In genomic region chr7:44995555-44996493, GRCh38 we compare ENCODE assay signal across 14 cellular contexts. TPM values are rescaled to one million over a fixed set of nuclear protein-coding genes. Genes with fewer than 3 reads are reported as not detected.
DNase-seq lines count a peak whose midpoint lies in the region; ATAC-seq and TF ChIP-seq lines count a peak whose summit lies in the region.
"Had no signal": no experiment of that assay in that cellular context is flagged by ENCODE, and none has a peak within 500 bp of the region (broad histone marks: within the 10 kb centered on the region; RNA-seq: fewer than 3 reads in every experiment).

No MANE protein-coding gene starts in this region.

- H3K4me2 ChIP-seq in neural progenitor cell, result no peak overlapping the region

- peaks cover 12% of the 10 kb centered on the region for H3F3A ChIP-seq in neural progenitor cell (ENCODE audit: low read depth)

- peaks cover 49% of the 10 kb centered on the region for H3K4me1 Mint-ChIP-seq in activated CD4-positive, alpha-beta T cell treated with anti-CD3 and anti-CD28 coated beads, Interleukin-2, amount 10 ng/mL, durations not matched to agents 7 days and 5 days
- H3K4me1 Mint-ChIP-seq in activated T-cell treated with anti-CD3 and anti-CD28 coated beads, Interleukin-2, amount 50 U/mL, for 4 hours (ENCODE audit: low read depth), result peaks cover 35% of the 10 kb centered on the region
- peaks cover 6% of the 10 kb centered on the region for H3K4me1 Mint-ChIP-seq in neural progenitor cell

- DNase-seq in activated CD4-positive, alpha-beta T cell treated with anti-CD3 and anti-CD28 coated beads, Interleukin-2, amount 10 ng/mL, durations not matched to agents 7 days and 5 days, result no peak
- DNase-seq in activated CD4-positive, alpha-beta T cell treated with anti-CD3 and anti-CD28 coated beads, Interleukin-2, amount 50 U/mL, for 48 hours, result no peak
- no peak for DNase-seq in activated T-cell treated with anti-CD3 and anti-CD28 coated beads, Interleukin-2, amount 50 U/mL, for 4 hours
- no peak for DNase-seq in neural progenitor cell (ENCODE audit: low spot score)
- no peak for DNase-seq in G401 (ENCODE audit: low spot score)
- no peak for DNase-seq in CD1c-positive myeloid dendritic cell (ENCODE audit: extremely low spot score)
- no peak for DNase-seq in AG08396 (ENCODE audit: low spot score)
- DNase-seq: anterior cingulate cortex; head of caudate nucleus; left ventricle myocardium inferior; stimulated activated CD4-positive, alpha-beta T cell treated with anti-CD3 and anti-CD28 coated beads, Interleukin-2, amount 100 ng/mL, for 24 hours had no signal

- no peaks in the 10 kb centered on the region for H3K9me3 ChIP-seq in neural progenitor cell (ENCODE audit: low read depth)
- H3K9me3 ChIP-seq: left ventricle myocardium inferior had no signal

- POLR2A ChIA-PET in activated CD4-positive, alpha-beta T cell treated with anti-CD3 and anti-CD28 coated beads, Interleukin-2, amount 10 ng/mL, durations not matched to agents 7 days and 5 days (lab: Charles Lee), result interaction anchor here (0.6 kb wide), 1 partner anchor 17 kb away, joined by 3 read pairs; the partner anchor contains the start of gene MYO1G

- H3K27ac Mint-ChIP-seq in activated CD4-positive, alpha-beta T cell treated with anti-CD3 and anti-CD28 coated beads, Interleukin-2, amount 10 ng/mL, durations not matched to agents 7 days and 5 days, result peak overlapping the region; percentile 80
- no peak overlapping the region for H3K27ac Mint-ChIP-seq in neural progenitor cell

- no peaks in the 10 kb centered on the region for H3K27me3 ChIP-seq in neural progenitor cell

- ATAC-seq in HG03354 (IDR thresholded peaks at IDR 0.05; ENCODE audit: poor library complexity, severe bottlenecking, unreplicated experiment), result peak; percentile 25
- ATAC-seq in activated T-cell treated with anti-CD3 and anti-CD28 coated beads, Interleukin-2, amount 50 U/mL, for 4 hours, result no peak
- ATAC-seq: HCT116 had no signal

- H3K4me1 ChIP-seq in neural progenitor cell, result peaks cover under 1% of the 10 kb centered on the region
- H3K4me1 ChIP-seq: parathyroid adenoma had no signal

- no peaks in the 10 kb centered on the region for H3K36me3 ChIP-seq in neural progenitor cell
- H3K36me3 ChIP-seq: left ventricle myocardium inferior had no signal

- no peak overlapping the region for H3K4me3 ChIP-seq in neural progenitor cell
- H3K4me3 ChIP-seq: left ventricle myocardium inferior had no signal

- CTCF ChIA-PET in activated CD4-positive, alpha-beta T cell treated with anti-CD3 and anti-CD28 coated beads, Interleukin-2, amount 10 ng/mL, durations not matched to agents 7 days and 5 days (lab: Charles Lee), result interaction anchor here (0.6 to 2.0 kb wide), 5 partner anchors 8 to 120 kb away, joined by 3 to 6 read pairs (median 3); partner anchors contain the start of gene MYO1G

- in situ Hi-C loops in G401 (cut with HindIII; ENCODE audit: low sequenced_read_pairs), result no loop called here

- H2AFZ ChIP-seq in neural progenitor cell (replicated peaks), result no peak overlapping the region
- H2AFZ ChIP-seq: parathyroid adenoma had no signal

- peaks cover 4% of the 10 kb centered on the region for H4K20me1 ChIP-seq in neural progenitor cell (ENCODE audit: low read depth)

- no peak for TF ChIP-seq CTCF in neural progenitor cell (IDR thresholded peaks at IDR 0.05)

- H3K27ac ChIP-seq in neural progenitor cell, result no peak overlapping the region
- H3K27ac ChIP-seq: left ventricle myocardium inferior, parathyroid adenoma had no signal

- H3K27me3 Mint-ChIP-seq in activated CD4-positive, alpha-beta T cell treated with anti-CD3 and anti-CD28 coated beads, Interleukin-2, amount 10 ng/mL, durations not matched to agents 7 days and 5 days, result no peaks in the 10 kb centered on the region
- H3K27me3 Mint-ChIP-seq in activated T-cell treated with anti-CD3 and anti-CD28 coated beads, Interleukin-2, amount 50 U/mL, for 4 hours (ENCODE audit: low read depth), result no peaks in the 10 kb centered on the region
- H3K27me3 Mint-ChIP-seq in neural progenitor cell (ENCODE audit: insufficient read depth, low read depth), result no peaks in the 10 kb centered on the region

- H3K4me3 Mint-ChIP-seq in activated CD4-positive, alpha-beta T cell treated with anti-CD3 and anti-CD28 coated beads, Interleukin-2, amount 10 ng/mL, durations not matched to agents 7 days and 5 days, result peak overlapping the region; percentile 23
- H3K4me3 Mint-ChIP-seq in activated T-cell treated with anti-CD3 and anti-CD28 coated beads, Interleukin-2, amount 50 U/mL, for 4 hours, result peak overlapping the region; percentile 29
- no peak overlapping the region for H3K4me3 Mint-ChIP-seq in neural progenitor cell

- H3K36me3 Mint-ChIP-seq in activated CD4-positive, alpha-beta T cell treated with anti-CD3 and anti-CD28 coated beads, Interleukin-2, amount 10 ng/mL, durations not matched to agents 7 days and 5 days (ENCODE audit: low read depth), result peaks cover 16% of the 10 kb centered on the region
- no peaks in the 10 kb centered on the region for H3K36me3 Mint-ChIP-seq in activated T-cell treated with anti-CD3 and anti-CD28 coated beads, Interleukin-2, amount 50 U/mL, for 4 hours (ENCODE audit: insufficient read depth)
- peaks cover 5% of the 10 kb centered on the region for H3K36me3 Mint-ChIP-seq in neural progenitor cell

- peak overlapping the region; percentile 13 for H3K9ac ChIP-seq in neural progenitor cell
- H3K9ac ChIP-seq: parathyroid adenoma had no signal

- peaks cover 10% of the 10 kb centered on the region for H3K79me2 ChIP-seq in neural progenitor cell (ENCODE audit: low read depth)
- H3K79me2 ChIP-seq: parathyroid adenoma had no signal

- peaks cover 6% of the 10 kb centered on the region for H3K9me3 Mint-ChIP-seq in activated CD4-positive, alpha-beta T cell treated with anti-CD3 and anti-CD28 coated beads, Interleukin-2, amount 10 ng/mL, durations not matched to agents 7 days and 5 days
- H3K9me3 Mint-ChIP-seq in activated T-cell treated with anti-CD3 and anti-CD28 coated beads, Interleukin-2, amount 50 U/mL, for 4 hours, result no peaks in the 10 kb centered on the region
- no peaks in the 10 kb centered on the region for H3K9me3 Mint-ChIP-seq in neural progenitor cell

RNA-seq across cellular contexts. Expression of gene CCM2, which starts 4.2 kb away (rescaled TPM):
- total RNA-seq in activated CD4-positive, alpha-beta T cell treated with anti-CD3 and anti-CD28 coated beads, Interleukin-2, amount 10 ng/mL, durations not matched to agents 7 days and 5 days, result 100 to 1,000 TPM; 134 TPM
- 10 to 100 TPM; 35.9 to 38.2 (median 36.6) TPM for total RNA-seq in activated T-cell treated with anti-CD3 and anti-CD28 coated beads, Interleukin-2, amount 50 U/mL, for 4 hours
- total RNA-seq in neural progenitor cell (ENCODE audit: low replicate concordance), result 21.8 and 37.5 TPM in 2 replicates
- total RNA-seq in G401 (2014; rRNA removed; shearing (Covaris generic)), result 30.2 and 34.2 TPM in 2 replicates

RNA-seq across cellular contexts. Expression of gene MYO1G, which starts 17.0 kb away (rescaled TPM):
- total RNA-seq in activated CD4-positive, alpha-beta T cell treated with anti-CD3 and anti-CD28 coated beads, Interleukin-2, amount 10 ng/mL, durations not matched to agents 7 days and 5 days, result 100 to 1,000 TPM; 414 to 457 TPM
- 100 to 1,000 TPM; 120 to 205 (median 143) TPM for total RNA-seq in activated T-cell treated with anti-CD3 and anti-CD28 coated beads, Interleukin-2, amount 50 U/mL, for 4 hours
- 0.03 TPM in 1 of 2 replicates, not detected in the other for total RNA-seq in neural progenitor cell (ENCODE audit: low replicate concordance)
- 0.37 and 0.98 TPM in 2 replicates for total RNA-seq in G401 (2014; rRNA removed; shearing (Covaris generic))

Comparison
In these comparisons a context has a peak if more than half of its experiments do, and no peak if none do; other contexts are left out.
1. RNA of gene MYO1G, which starts 17.0 kb away (total RNA-seq): 414 to 457 TPM in activated CD4-positive, alpha-beta T cell treated with anti-CD3 and anti-CD28 coated beads, Interleukin-2, amount 10 ng/mL, durations not matched to agents 7 days and 5 days and 120 to 205 TPM in activated T-cell treated with anti-CD3 and anti-CD28 coated beads, Interleukin-2, amount 50 U/mL, for 4 hours; 0.37 to 0.98 TPM in G401 and 0.03 TPM in neural progenitor cell; every median in the first group is over 10 times any median in the second.